Comparison of ENCODE assay signal across 21 cellular contexts in genomic region chr16:54342001-54342776, GRCh38. TPM values are rescaled to one million over a fixed set of nuclear protein-coding genes. Genes with fewer than 3 reads are reported as not detected.
DNase-seq lines count a peak whose midpoint lies in the region; ATAC-seq, FAIRE-seq and TF ChIP-seq lines count a peak whose summit lies in the region.
"Had no signal": no experiment of that assay in that cellular context is flagged by ENCODE, and none has a peak within 500 bp of the region (broad histone marks: within the 10 kb centered on the region; RNA-seq: fewer than 3 reads in every experiment).

No MANE protein-coding gene starts in this region.

- no peak overlapping the region for H2BK120ac ChIP-seq in H1 (replicated peaks; ENCODE audit: low read depth, low read length)

- H3K14ac ChIP-seq in H1 (ENCODE audit: insufficient read length): no peak overlapping the region

- H3K4me2 ChIP-seq in H1 (ENCODE audit: insufficient read depth in 1 of 2, low read depth in 2 of 2, low read length in 2 of 2): no peak overlapping the region
- H3K4me2 ChIP-seq: KMS-11 had no signal

- intact Hi-C loops in cardiac septum (cut with DNase I) (no loop called here), heart left ventricle (cut with DNase I) (no loop called here), lower lobe of right lung (cut with DNase I) (no loop called here)

- 0 out of 2 replicates have a peak overlapping the region, but pooled peaks have one; percentile 18 for H2BK20ac ChIP-seq in H1 (ENCODE audit: low read length)

- TF ChIP-seq CTCF in heart left ventricle (IDR thresholded peaks at IDR 0.05) (no peak), H1 (IDR thresholded peaks at IDR 0.05; ENCODE audit: control extremely low read depth in 1 of 3, insufficient read depth in 1 of 3, low read depth in 1 of 3, low read length in 3 of 3) (no peak), lower lobe of right lung (IDR thresholded peaks at IDR 0.05) (no peak), osteocyte (IDR thresholded peaks at IDR 0.05) (no peak)

- H3K36me3 ChIP-seq in heart left ventricle: no peaks in the 10 kb centered on the region
- H3K36me3 ChIP-seq in H1 (ENCODE audit: control insufficient read depth in 2 of 4, insufficient read depth in 4 of 4, low read length in 3 of 4): no peaks in the 10 kb centered on the region
- no peaks in the 10 kb centered on the region for H3K36me3 ChIP-seq in lower lobe of right lung
- H3K36me3 ChIP-seq: ovary had no signal

- H3K79me1 ChIP-seq in H1 (ENCODE audit: low read depth, low read length): no peaks in the 10 kb centered on the region

- H2BK15ac ChIP-seq in H1 (ENCODE audit: low read length): no peak overlapping the region

- H3K4me3 ChIP-seq in heart left ventricle (no peak overlapping the region), H1 (ENCODE audit: extremely low read depth in 1 of 4, insufficient read depth in 2 of 4, low read depth in 3 of 4, low read length in 4 of 4) (no peak overlapping the region), lower lobe of right lung (no peak overlapping the region)
- H3K4me3 ChIP-seq: body of pancreas, mucosa of descending colon, ovary had no signal

- DNase-seq in cardiac septum (ENCODE audit: low spot score) (peak; percentile 50), heart left ventricle (no peak), H1 (ENCODE audit: low read depth in 1 of 2, low spot score in 2 of 2) (no peak), lower lobe of right lung (peak; percentile 52), osteocyte (ENCODE audit: extremely low spot score, unreplicated experiment) (no peak), frontal cortex (ENCODE audit: low spot score in 2 of 2) (no peak), retina (no peak)
- no peak for DNase-seq in activated effector memory CD4-positive, alpha-beta T cell treated with Interleukin-2 at 50 U/mL for 16 hours
- DNase-seq: 8988T; activated naive CD4-positive, alpha-beta T cell treated with Interleukin-2 at 50 U/mL for 16 hours; CD4-positive, alpha-beta memory T cell; DMS79 treated with DMSO at 0.1 percent for 48 hours; kidney; mucosa of descending colon; NCI-H187 treated with DMSO at 0.1 percent for 48 hours; NCI-H774; ovary; T-helper 17 cell had no signal

- TF ChIP-seq POLR2A in heart left ventricle (IDR thresholded peaks at IDR 0.05) (no peak), H1 (IDR thresholded peaks at IDR 0.05; ENCODE audit: control extremely low read depth in 1 of 2, low read depth in 2 of 2, low read length in 2 of 2) (no peak)

- H3K27ac Mint-ChIP-seq in osteocyte (ENCODE audit: unreplicated experiment): no peak overlapping the region
- H3K27ac Mint-ChIP-seq: HFFc6, T-helper 17 cell had no signal

- no peaks in the 10 kb centered on the region for H3K79me2 ChIP-seq in H1 (ENCODE audit: control insufficient read depth in 1 of 2, insufficient read depth in 2 of 2, low read length in 2 of 2)

- no peak overlapping the region for H4K8ac ChIP-seq in H1 (ENCODE audit: extremely low read depth, insufficient read depth, low read length)

- no peak overlapping the region for H2AK5ac ChIP-seq in H1 (ENCODE audit: low read depth, low read length)

- CTCF ChIA-PET in H1 (lab: Charles Lee; ENCODE audit: partially characterized antibody): no interaction called here

- no peak overlapping the region; the same call in 1 of the 2 replicates for H3K18ac ChIP-seq in H1 (ENCODE audit: extremely low read depth, low read length)

- no peaks in the 10 kb centered on the region for H4K20me1 ChIP-seq in H1 (replicated peaks in 1 of 2; ENCODE audit: control insufficient read depth in 1 of 2, insufficient read depth in 2 of 2, low read length in 2 of 2)

- H4K5ac ChIP-seq in H1 (ENCODE audit: insufficient read length, low read depth, low read length): no peak overlapping the region

- H3K56ac ChIP-seq in H1 (replicated peaks; ENCODE audit: insufficient read length, low read depth, low read length): no peak overlapping the region

- no peak for TF ChIP-seq RAD21 in H1 (IDR thresholded peaks at IDR 0.05 in 1 of 2, conservative IDR thresholded peaks at IDR 0.05 in 1 of 2; ENCODE audit: low read depth in 2 of 2, low read length in 2 of 2)

- H3K4me3 Mint-ChIP-seq in osteocyte (ENCODE audit: unreplicated experiment): no peak overlapping the region
- H3K4me3 Mint-ChIP-seq: CD4-positive, alpha-beta memory T cell; HFFc6; T-helper 17 cell had no signal

- H3K27ac ChIP-seq in heart left ventricle (no peak overlapping the region), H1 (ENCODE audit: low read depth, low read length) (no peak overlapping the region), lower lobe of right lung (peak overlapping the region; percentile 52)
- H3K27ac ChIP-seq: body of pancreas, KMS-11, ovary had no signal

- H4K91ac ChIP-seq in H1 (replicated peaks; ENCODE audit: insufficient read length, low read length): no peak overlapping the region

- no peak for TF ChIP-seq EP300 in H1 (IDR thresholded peaks at IDR 0.05; ENCODE audit: borderline replicate concordance in 1 of 2, low read depth in 2 of 2, low read length in 2 of 2)

- no peaks in the 10 kb centered on the region for H3K23me2 ChIP-seq in H1 (ENCODE audit: low read depth, low read length)

- peaks cover 15% of the 10 kb centered on the region for H3K27me3 Mint-ChIP-seq in osteocyte (ENCODE audit: unreplicated experiment)

- no peaks in the 10 kb centered on the region for H3K36me3 Mint-ChIP-seq in osteocyte (ENCODE audit: unreplicated experiment)
- H3K36me3 Mint-ChIP-seq: CD4-positive, alpha-beta memory T cell had no signal

- no peaks in the 10 kb centered on the region for H3K4me1 Mint-ChIP-seq in osteocyte (ENCODE audit: unreplicated experiment)
- H3K4me1 Mint-ChIP-seq: CD4-positive, alpha-beta memory T cell; T-helper 17 cell had no signal

- H3K4ac ChIP-seq in H1 (replicated peaks; ENCODE audit: insufficient read length, low read depth, low read length): no peak overlapping the region

- H3K23ac ChIP-seq in H1 (ENCODE audit: insufficient read length): no peak overlapping the region

- peak overlapping the region; percentile 77 for H2BK12ac ChIP-seq in H1 (ENCODE audit: low read depth, low read length)

- H3K27me3 ChIP-seq in heart left ventricle (peaks cover 0 to 7% (median 0%) of the 10 kb centered on the region in 9 donors), H1 (replicated peaks in 1 of 4; ENCODE audit: control insufficient read depth in 3 of 4, extremely low read depth in 1 of 4, insufficient read depth in 3 of 4, low read length in 3 of 4) (peaks cover 0 to 3% (median 0%) of the 10 kb centered on the region in 4 experiments; a peak in 3 of 7 replicates), lower lobe of right lung (ENCODE audit: low read depth) (no peaks in the 10 kb centered on the region)
- H3K27me3 ChIP-seq: body of pancreas, ovary had no signal

- POLR2A ChIA-PET in H1 (lab: Charles Lee; ENCODE audit: partially characterized antibody): interaction anchor here (2.5 kb wide), 1 partner anchor 11 kb away, joined by 7 read pairs; no protein-coding TSS in a partner anchor

- FAIRE-seq in H1 (lab: Jason Lieb, UNC) (no peak), frontal cortex (lab: Jason Lieb, UNC) (no peak)
- FAIRE-seq: kidney had no signal

- H3K9ac ChIP-seq in H1 (replicated peaks in 1 of 4; ENCODE audit: extremely low read depth in 1 of 4, low read depth in 3 of 4, low read length in 3 of 4): no peak overlapping the region
- H3K9ac ChIP-seq: KMS-11 had no signal

- no peaks in the 10 kb centered on the region for H3K9me3 Mint-ChIP-seq in osteocyte (ENCODE audit: unreplicated experiment)
- H3K9me3 Mint-ChIP-seq: CD4-positive, alpha-beta memory T cell; HFFc6 had no signal

- H3K9me3 ChIP-seq in heart left ventricle (no peaks in the 10 kb centered on the region), H1 (ENCODE audit: insufficient read depth in 2 of 2, low read depth in 1 of 2, low read length in 1 of 2) (no peaks in the 10 kb centered on the region), lower lobe of right lung (no peaks in the 10 kb centered on the region)
- H3K9me3 ChIP-seq: body of pancreas, mucosa of descending colon, ovary had no signal

- ATAC-seq in heart left ventricle (no peak), lower lobe of right lung (peak; percentile 70 to 74)
- ATAC-seq: body of pancreas, mucosa of descending colon, T-helper 17 cell had no signal

- H2AFZ ChIP-seq in H1 (ENCODE audit: low read length): no peak overlapping the region

- H2BK5ac ChIP-seq in H1 (ENCODE audit: low read depth, low read length): peak overlapping the region; percentile 44; the same call in 1 of the 2 replicates

- 86 to 95% (median 92%) methylated on average over 16 of the region's 16 CpGs for WGBS in heart left ventricle, 4 donors
- 91% methylated on average over 14 of the region's 16 CpGs; no CpG with 5 or more reads in 1 of the 2 experiments for WGBS in H1 (ENCODE audit: extremely low coverage in 1 of 2, insufficient coverage in 1 of 2, insufficient read length in 1 of 2, insufficient replicate concordance in 2 of 2, low coverage in 1 of 2, low lambda C conversion rate in 2 of 2, missing lambda C conversion rate in 1 of 2), 2 experiments

- no peaks in the 10 kb centered on the region for H3K4me1 ChIP-seq in heart left ventricle
- H3K4me1 ChIP-seq in H1 (replicated peaks in 1 of 4; ENCODE audit: control insufficient read depth in 3 of 4, insufficient read depth in 4 of 4, low read length in 3 of 4): peaks cover 0 to 20% (median 5%) of the 10 kb centered on the region in 4 experiments; a peak in 4 of 7 replicates
- H3K4me1 ChIP-seq in lower lobe of right lung: no peaks in the 10 kb centered on the region
- H3K4me1 ChIP-seq: body of pancreas had no signal

TF ChIP-seq in H1, 55 proteins besides CTCF, POLR2A, EP300 and RAD21 (continues in another document):
- no peak for TF ChIP-seq JUN (IDR thresholded peaks at IDR 0.05; ENCODE audit: low read depth, low read length)

RNA-seq across cellular contexts. Expression of gene IRX3, which starts 55.6 kb away (rescaled TPM):
- total RNA-seq in cardiac septum (70.2 TPM), heart left ventricle (100 to 1,000 TPM in 1 of 9 donors, 10 to 100 TPM in 8; 28.6 to 101 (median 46.0) TPM), lower lobe of right lung (108 TPM), osteocyte (0.63 and 0.91 TPM in 2 replicates), frontal cortex (under 0.01 TPM)
- polyA plus RNA-seq in heart left ventricle (10 to 100 TPM; 34.7 to 45.9 TPM), H1 (2011; rRNA removed) (0.50 and 1.7 TPM in 2 replicates)
- total RNA-seq in H1 (2021; fragmentation: NEBNext Ultra II Directional; extraction: Animal tissue kit (Norgen Biotek cat#: 25700)): 1.6 and 2.9 TPM in 2 replicates
- polyA plus RNA-seq in H1 (2011; cell fraction: cytosol; rRNA removed): 1.6 TPM
- 1.5 TPM for polyA plus RNA-seq in H1 (2011; cell fraction: nucleus; rRNA removed)
- polyA plus RNA-seq in H1 (2012, experiment 1 of 2): 1.2 to 1.8 TPM (median 1.5 TPM) in 4 replicates
- polyA plus RNA-seq in H1 (2012, experiment 2 of 2): 1.2 TPM
- 1.6 TPM for polyA plus RNA-seq in H1 (2013, experiment 1 of 2)
- polyA plus RNA-seq in H1 (2013, experiment 2 of 2): 2.4 TPM
- 0.13 TPM in 1 of 2 replicates, not detected in the other for polyA minus RNA-seq in H1 (2011; rRNA and poly(A)+ RNA removed)
- polyA minus RNA-seq in H1 (2011; cell fraction: cytosol; rRNA and poly(A)+ RNA removed): 2.6 TPM
- polyA minus RNA-seq in H1 (2011; cell fraction: nucleus; rRNA and poly(A)+ RNA removed): 1.8 TPM
- total RNA-seq: CD4-positive, alpha-beta memory T cell had no signal
- polyA plus RNA-seq: CD4-positive, alpha-beta memory T cell had no signal

Comparison
In these comparisons a context has a peak if more than half of its experiments do, and no peak if none do; other contexts are left out.
1. DNase-seq: peak in cardiac septum (single experiment) and lower lobe of right lung (single experiment); none in heart left ventricle (0 of 5), H1 (0 of 2), osteocyte (single experiment), frontal cortex (0 of 2), retina (single experiment) and activated effector memory CD4-positive, alpha-beta T cell treated with Interleukin-2 at 50 U/mL for 16 hours (single experiment).
2. ATAC-seq: peak in lower lobe of right lung (2 of 2); none in heart left ventricle (0 of 4).